8 cellular contexts compared by ENCODE assay signal in the genomic region with DNA sequence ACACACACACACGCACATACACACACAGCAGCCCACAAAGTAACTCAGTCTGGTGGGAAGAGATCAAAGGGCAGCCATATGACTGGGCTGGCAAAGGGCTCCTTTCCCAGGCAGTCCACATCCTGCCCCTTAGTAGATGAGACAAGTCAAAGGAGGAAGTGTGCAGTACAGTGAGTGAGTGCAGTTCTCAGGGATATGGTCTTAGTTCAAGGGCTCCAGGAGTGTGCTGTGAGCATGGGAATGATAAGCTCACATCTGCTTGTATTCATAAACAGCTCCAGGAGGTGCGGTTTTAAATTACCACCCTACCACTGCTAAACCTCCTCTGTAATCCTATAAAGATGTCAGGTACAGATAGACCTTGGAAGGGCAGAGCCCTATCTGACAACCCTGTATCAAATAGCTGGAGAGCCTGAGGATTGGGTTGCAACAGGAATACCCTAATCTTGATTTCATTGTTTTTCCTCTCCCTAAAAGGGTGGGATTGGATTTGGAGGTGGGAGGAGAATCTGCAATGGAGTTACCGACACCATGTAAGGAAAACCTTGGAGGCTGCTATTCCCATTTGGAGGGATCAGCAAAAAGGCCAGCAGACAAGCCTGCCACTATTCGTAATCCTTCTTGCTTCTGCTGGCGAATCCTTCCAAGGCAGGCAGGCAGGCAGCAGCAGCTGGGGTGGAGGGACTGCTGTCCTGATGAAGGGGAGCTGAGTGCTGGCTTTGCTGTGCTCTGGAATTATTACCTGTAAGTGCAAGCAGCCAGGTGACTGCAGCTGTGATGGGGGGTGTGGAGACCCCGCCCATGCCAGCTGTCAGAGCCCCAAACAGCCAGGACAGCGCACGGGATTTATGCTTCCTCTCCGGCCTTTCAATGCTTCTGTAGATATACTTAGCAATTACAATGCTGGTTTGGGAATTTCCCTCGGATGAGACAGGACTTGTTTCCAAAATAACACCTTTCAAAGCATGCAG.
DNase-seq lines count a peak whose midpoint lies in the region; ATAC-seq and TF ChIP-seq lines count a peak whose summit lies in the region.

No MANE protein-coding gene starts in this region.

- no peak for TF ChIP-seq POLR2A in GM18505 (IDR thresholded peaks at IDR 0.05; ENCODE audit: borderline replicate concordance, extremely low read depth, insufficient read depth, insufficient read length)

- DNase-seq in AG08395 (ENCODE audit: low spot score) (peak; percentile 13), UCSD-AML1 (lab: John Stamatoyannopoulos, UW; ENCODE audit: unreplicated experiment) (peak; percentile 54), kidney glomerular epithelial cell (lab: John Stamatoyannopoulos, UW) (peak; percentile 45), GOT3 (lab: John Stamatoyannopoulos, UW) (no peak), NCI-H128 (lab: John Stamatoyannopoulos, UW; ENCODE audit: unreplicated experiment) (no peak)

- ATAC-seq in HG02852 (IDR thresholded peaks at IDR 0.05; ENCODE audit: unreplicated experiment) (peak; percentile 52), GM21381 (IDR thresholded peaks at IDR 0.05; ENCODE audit: unreplicated experiment) (no peak), GM18505 (IDR thresholded peaks at IDR 0.05; ENCODE audit: unreplicated experiment) (no peak)

Comparison
In these comparisons a context has a peak if more than half of its experiments do, and no peak if none do; other contexts are left out.
1. DNase-seq: peak in AG08395 (single experiment), UCSD-AML1 (single experiment) and kidney glomerular epithelial cell (single experiment); none in GOT3 (single experiment) and NCI-H128 (single experiment).